30 cellular contexts compared by ENCODE assay signal in genomic region chr11:133516845-133517244, GRCh38. TPM values are rescaled to one million over a fixed set of nuclear protein-coding genes. Genes with fewer than 3 reads are reported as not detected.
"Had no signal": no experiment of that assay in that cellular context is flagged by ENCODE, and none has a peak within 500 bp of the region (broad histone marks: within the 10 kb centered on the region; RNA-seq: fewer than 3 reads in every experiment).

No MANE protein-coding gene starts in this region.

- H3K27me3 ChIP-seq: brain microvascular endothelial cell had no signal

- H3K27ac Mint-ChIP-seq: activated B cell treated with CpG ODN at 0.5 μM for 24 hours; activated CD8-positive, alpha-beta T cell treated with anti-CD3 and anti-CD28 coated beads for 36 hours; activated naive CD8-positive, alpha-beta T cell; activated T-helper 17 cell treated with anti-CD3 and anti-CD28 coated beads, Interleukin-2, amount 50 U/mL, for 72 hours; T-helper 17 cell; T-helper 2 cell treated with Interferon-gamma antibody and Interleukin-4, amounts not matched to agents 5 μg/mL and 100 μg/mL, for 36 hours had no signal

- H3K9me3 Mint-ChIP-seq: activated B cell treated with CpG ODN at 0.5 μM for 24 hours; T-helper 2 cell treated with Interferon-gamma antibody and Interleukin-4, amounts not matched to agents 5 μg/mL and 100 μg/mL, for 36 hours had no signal

- H3K27ac ChIP-seq: brain microvascular endothelial cell, WERI-Rb-1 had no signal

- H3K4me3 Mint-ChIP-seq: activated B cell treated with CpG ODN at 0.5 μM for 24 hours; activated CD8-positive, alpha-beta T cell treated with anti-CD3 and anti-CD28 coated beads for 36 hours; activated naive CD8-positive, alpha-beta T cell; activated T-cell treated with anti-CD3 and anti-CD28 coated beads, Interleukin-2, amount 50 U/mL, for 4 hours; activated T-helper 17 cell treated with anti-CD3 and anti-CD28 coated beads, Interleukin-2, amount 50 U/mL, for 72 hours; T-helper 17 cell; T-helper 2 cell treated with Interferon-gamma antibody and Interleukin-4, amounts not matched to agents 5 μg/mL and 100 μg/mL, for 36 hours had no signal

- H3K36me3 Mint-ChIP-seq: activated naive CD8-positive, alpha-beta T cell had no signal

- H3K36me3 ChIP-seq: brain microvascular endothelial cell, WERI-Rb-1 had no signal

- H3K27me3 Mint-ChIP-seq: activated B cell treated with CpG ODN at 0.5 μM for 24 hours; activated CD8-positive, alpha-beta T cell treated with anti-CD3 and anti-CD28 coated beads for 36 hours; activated naive CD8-positive, alpha-beta T cell; activated T-helper 17 cell treated with anti-CD3 and anti-CD28 coated beads, Interleukin-2, amount 50 U/mL, for 72 hours; T-helper 17 cell had no signal

- H3K4me1 Mint-ChIP-seq: activated B cell treated with CpG ODN at 0.5 μM for 24 hours; activated T-helper 17 cell treated with anti-CD3 and anti-CD28 coated beads, Interleukin-2, amount 50 U/mL, for 72 hours; T-helper 17 cell had no signal

- DNase-seq: activated B cell treated with CpG ODN at 0.5 μM for 24 hours; activated CD4-positive, alpha-beta T cell treated with anti-CD3 and anti-CD28 coated beads for 48 hours; activated CD4-positive, alpha-beta T cell treated with anti-CD3 and anti-CD28 coated beads, Interleukin-2, amount 50 U/mL, for 1 hour; activated CD4-positive, alpha-beta T cell treated with anti-CD3 and anti-CD28 coated beads, Interleukin-2, amount 50 U/mL, for 48 hours; activated CD8-positive, alpha-beta memory T cell treated with anti-CD3 and anti-CD28 coated beads for 24 hours; activated CD8-positive, alpha-beta T cell treated with anti-CD3 and anti-CD28 coated beads for 36 hours; activated effector memory CD4-positive, alpha-beta T cell treated with Interleukin-2 at 50 U/mL for 16 hours; activated gamma-delta T cell treated with Interleukin-2 at 50 U/mL for 16 hours; activated naive CD4-positive, alpha-beta T cell treated with anti-CD3 and anti-CD28 coated beads, Interleukin-2, amount 50 U/mL, for 16 hours; activated naive CD4-positive, alpha-beta T cell treated with Interleukin-2 at 50 U/mL for 16 hours; activated T-cell treated with anti-CD3 and anti-CD28 coated beads, Interleukin-2, amount 50 U/mL, for 4 hours; amniotic stem cell; anterior cingulate cortex; brain microvascular endothelial cell; caudate nucleus; cortex of kidney; dermis blood vessel endothelial cell; effector CD4-positive, alpha-beta T cell; foreskin fibroblast; T-helper 1 cell; T-helper 17 cell; T1000; WERI-Rb-1 had no signal

- ATAC-seq: activated CD4-positive, CD25-positive, alpha-beta regulatory T cell treated with anti-CD3 and anti-CD28 coated beads, Interleukin-2, amount 50 U/mL, for 24 hours; activated CD8-positive, alpha-beta T cell treated with anti-CD3 and anti-CD28 coated beads for 36 hours; activated T-cell treated with anti-CD3 and anti-CD28 coated beads, Interleukin-2, amount 50 U/mL, for 4 hours; activated T-helper 17 cell treated with anti-CD3 and anti-CD28 coated beads, Interleukin-2, amount 50 U/mL, for 72 hours; esophagus mucosa; T-helper 17 cell had no signal

RNA-seq across cellular contexts. Expression of gene OPCML, which starts 15.5 kb away (rescaled TPM):
- total RNA-seq: activated B cell treated with CpG ODN at 0.5 μM for 24 hours; activated CD8-positive, alpha-beta T cell treated with anti-CD3 and anti-CD28 coated beads for 36 hours; activated T-cell treated with anti-CD3 and anti-CD28 coated beads, Interleukin-2, amount 50 U/mL, for 4 hours; activated T-helper 17 cell treated with anti-CD3 and anti-CD28 coated beads, Interleukin-2, amount 50 U/mL, for 72 hours; bronchial epithelial cell; dermis blood vessel endothelial cell; epithelial cell of proximal tubule; esophagus mucosa; T-helper 17 cell had no signal
